ENCODE assay signal across 15 cellular contexts in genomic region chr9:136913701-136914438, GRCh38. TPM values are rescaled to one million over a fixed set of nuclear protein-coding genes. Genes with fewer than 3 reads are reported as not detected.
A peak's percentile ranks its signal among the peaks of the same experiment; 100 is the strongest.
DNase-seq lines count a peak whose midpoint lies in the region; ATAC-seq lines count a peak whose summit lies in the region.
"Had no signal": no experiment of that assay in that cellular context is flagged by ENCODE, and none has a peak within 500 bp of the region (broad histone marks: within the 10 kb centered on the region; RNA-seq: fewer than 3 reads in every experiment).

No MANE protein-coding gene starts in this region.

- peak overlapping the region; percentile 44 for H3K27ac Mint-ChIP-seq in activated T-cell treated with anti-CD3 and anti-CD28 coated beads, Interleukin-2, amount 50 U/mL, for 24 hours
- H3K27ac Mint-ChIP-seq in activated T-helper 17 cell treated with anti-CD3 and anti-CD28 coated beads, Interleukin-2, amount 50 U/mL, for 72 hours, result peak overlapping the region; percentile 38

- no peak overlapping the region for H4K91ac ChIP-seq in neuronal stem cell (ENCODE audit: low read depth, low read length, poor library complexity)

- H2AK5ac ChIP-seq in neuronal stem cell (ENCODE audit: low read depth, low read length), result no peak overlapping the region

- no peak overlapping the region for H3K18ac ChIP-seq in neuronal stem cell (ENCODE audit: low read length)

- in situ Hi-C loops in KBM-7 (cut with MboI; ENCODE audit: low pct_unique_long_range_greater_than_20kb, low sequenced_read_pairs), result no loop called here

- H3K27me3 Mint-ChIP-seq in activated T-cell treated with anti-CD3 and anti-CD28 coated beads, Interleukin-2, amount 50 U/mL, for 24 hours, result no peaks in the 10 kb centered on the region
- H3K27me3 Mint-ChIP-seq in activated T-helper 17 cell treated with anti-CD3 and anti-CD28 coated beads, Interleukin-2, amount 50 U/mL, for 72 hours, result no peaks in the 10 kb centered on the region
- H3K27me3 Mint-ChIP-seq: CD4-positive, CD25-positive, alpha-beta regulatory T cell had no signal

- peak overlapping the region; percentile 30 for H3K9ac ChIP-seq in neuronal stem cell (ENCODE audit: low read depth, low read length, poor library complexity)

- H3K23ac ChIP-seq in neuronal stem cell (ENCODE audit: low read depth, low read length, poor library complexity), result no peak overlapping the region

- no peak overlapping the region for H3K27ac ChIP-seq in neuronal stem cell (replicated peaks; ENCODE audit: low read length)

- no peak overlapping the region for H3K4me3 Mint-ChIP-seq in activated T-cell treated with anti-CD3 and anti-CD28 coated beads, Interleukin-2, amount 50 U/mL, for 24 hours
- H3K4me3 Mint-ChIP-seq in activated T-helper 17 cell treated with anti-CD3 and anti-CD28 coated beads, Interleukin-2, amount 50 U/mL, for 72 hours, result no peak overlapping the region
- H3K4me3 Mint-ChIP-seq: CD4-positive, CD25-positive, alpha-beta regulatory T cell had no signal

- H3K27me3 ChIP-seq in neuronal stem cell (ENCODE audit: control insufficient read depth in 3 of 3, insufficient read depth in 3 of 3, low read depth in 1 of 3, low read length in 3 of 3), result peaks cover 0 to 2% (median 0%) of the 10 kb centered on the region in 3 experiments

- H3K9me3 ChIP-seq in neuronal stem cell (replicated peaks in 1 of 2; ENCODE audit: control insufficient read depth in 2 of 2, insufficient read depth in 1 of 2, low read depth in 1 of 2, low read length in 2 of 2), result no peaks in the 10 kb centered on the region
- H3K9me3 ChIP-seq: A549 had no signal

- H3K36me3 ChIP-seq in neuronal stem cell (replicated peaks in 1 of 2; ENCODE audit: control insufficient read depth in 2 of 2, insufficient read depth in 2 of 2, low read length in 2 of 2), result peaks cover 38 to 89% of the 10 kb centered on the region in 2 donors

- H2BK5ac ChIP-seq in neuronal stem cell (ENCODE audit: low read length), result no peak overlapping the region

- H3K4ac ChIP-seq in neuronal stem cell (ENCODE audit: low read length), result no peak overlapping the region

- peaks cover 6% of the 10 kb centered on the region for H3K79me1 ChIP-seq in neuronal stem cell (ENCODE audit: low read depth, low read length)

- no peak overlapping the region for H2BK12ac ChIP-seq in neuronal stem cell (ENCODE audit: low read length)

- H3K4me3 ChIP-seq in neuronal stem cell (ENCODE audit: low read length in 2 of 2), result no peak overlapping the region
- H3K4me3 ChIP-seq: A549 had no signal

- no peak overlapping the region for H3K14ac ChIP-seq in neuronal stem cell (ENCODE audit: low read length)

- WGBS in neuronal stem cell (ENCODE audit: extremely low coverage in 2 of 2, insufficient read length in 2 of 2, insufficient replicate concordance in 1 of 2), 2 donors, result no CpG with 5 or more reads among the region's 17 CpGs

- DNase-seq in activated T-cell treated with anti-CD3 and anti-CD28 coated beads, Interleukin-2, amount 50 U/mL, for 24 hours, result no peak
- no peak for DNase-seq in activated T-cell treated with anti-CD3 and anti-CD28 coated beads, Interleukin-2, amount 50 U/mL, for 1 hour
- DNase-seq in neuronal stem cell (ENCODE audit: low spot score) (no peak), KBM-7 (no peak)
- DNase-seq in stimulated activated CD8-positive, alpha-beta memory T cell treated with anti-CD3 and anti-CD28 coated beads, Interleukin-4, amount 100 ng/mL, for 48 hours, result no peak
- DNase-seq: CD4-positive, CD25-positive, alpha-beta regulatory T cell; DMS53; GF-D8; IMR-90 had no signal

- peaks cover 11% of the 10 kb centered on the region for H3K4me1 Mint-ChIP-seq in activated T-cell treated with anti-CD3 and anti-CD28 coated beads, Interleukin-2, amount 50 U/mL, for 24 hours (ENCODE audit: low read depth)
- peaks cover 16% of the 10 kb centered on the region for H3K4me1 Mint-ChIP-seq in activated T-helper 17 cell treated with anti-CD3 and anti-CD28 coated beads, Interleukin-2, amount 50 U/mL, for 72 hours

- H2AFZ ChIP-seq in neuronal stem cell (ENCODE audit: low read length), result no peak overlapping the region

- no peak overlapping the region for H2BK15ac ChIP-seq in neuronal stem cell (ENCODE audit: low read length)

- ATAC-seq in activated T-helper 17 cell treated with anti-CD3 and anti-CD28 coated beads, Interleukin-2, amount 50 U/mL, for 72 hours (replicated peaks), result no peak
- ATAC-seq in GM21515 (IDR thresholded peaks at IDR 0.05; ENCODE audit: unreplicated experiment), result no peak
- ATAC-seq: A549, HCT116 had no signal

- H3K4me2 ChIP-seq in neuronal stem cell (ENCODE audit: insufficient read depth, low read length, poor library complexity, severe bottlenecking), result no peak overlapping the region
- H3K4me2 ChIP-seq: A549 had no signal

- no peaks in the 10 kb centered on the region for H3K4me1 ChIP-seq in neuronal stem cell (ENCODE audit: control insufficient read depth in 2 of 2, insufficient read depth in 1 of 2, low read depth in 1 of 2, low read length in 2 of 2)

- peak overlapping the region; percentile 76 for H2BK120ac ChIP-seq in neuronal stem cell (ENCODE audit: low read depth, low read length)

- H3K9me3 Mint-ChIP-seq in activated T-cell treated with anti-CD3 and anti-CD28 coated beads, Interleukin-2, amount 50 U/mL, for 24 hours, result no peaks in the 10 kb centered on the region
- H3K9me3 Mint-ChIP-seq in activated T-helper 17 cell treated with anti-CD3 and anti-CD28 coated beads, Interleukin-2, amount 50 U/mL, for 72 hours, result no peaks in the 10 kb centered on the region
- H3K9me3 Mint-ChIP-seq: CD4-positive, CD25-positive, alpha-beta regulatory T cell had no signal

- H3K36me3 Mint-ChIP-seq in activated T-cell treated with anti-CD3 and anti-CD28 coated beads, Interleukin-2, amount 50 U/mL, for 24 hours (ENCODE audit: low read depth), result peaks cover 91% of the 10 kb centered on the region
- peaks cover 97% of the 10 kb centered on the region for H3K36me3 Mint-ChIP-seq in activated T-helper 17 cell treated with anti-CD3 and anti-CD28 coated beads, Interleukin-2, amount 50 U/mL, for 72 hours (ENCODE audit: low read depth)

- H4K8ac ChIP-seq in neuronal stem cell (ENCODE audit: low read depth, low read length), result no peak overlapping the region

RNA-seq across cellular contexts. Expression of gene TRAF2, which starts 27.6 kb away (rescaled TPM):
- 10 to 100 TPM; 54.4 to 56.8 TPM for total RNA-seq in activated T-helper 17 cell treated with anti-CD3 and anti-CD28 coated beads, Interleukin-2, amount 50 U/mL, for 72 hours
- 11.3 TPM for polyA plus RNA-seq in neuronal stem cell (2013, experiment 1 of 2)
- 11.0 TPM for polyA plus RNA-seq in neuronal stem cell (2013, experiment 2 of 2)

RNA-seq across cellular contexts. Expression of gene FBXW5, which starts 30.7 kb away (rescaled TPM):
- total RNA-seq in activated T-helper 17 cell treated with anti-CD3 and anti-CD28 coated beads, Interleukin-2, amount 50 U/mL, for 72 hours, result 10 to 100 TPM; 91.0 to 99.2 TPM
- 33.3 TPM for polyA plus RNA-seq in neuronal stem cell (2013, experiment 1 of 2)
- polyA plus RNA-seq in neuronal stem cell (2013, experiment 2 of 2), result 31.2 TPM

RNA-seq across cellular contexts. Expression of gene C8G, which starts 31.2 kb away (rescaled TPM):
- total RNA-seq in activated T-helper 17 cell treated with anti-CD3 and anti-CD28 coated beads, Interleukin-2, amount 50 U/mL, for 72 hours, result 1 to 10 TPM in 1 of 2 donors, not detected in 1; 3.1 TPM
- polyA plus RNA-seq in neuronal stem cell (2013, experiment 1 of 2), result 0.31 TPM
- 0.22 TPM for polyA plus RNA-seq in neuronal stem cell (2013, experiment 2 of 2)
- total RNA-seq: H4, IMR-90 had no signal

RNA-seq across cellular contexts. Expression of gene LCN12, which starts 38.2 kb away (rescaled TPM):
- total RNA-seq in activated T-helper 17 cell treated with anti-CD3 and anti-CD28 coated beads, Interleukin-2, amount 50 U/mL, for 72 hours, result 1 to 10 TPM in 1 of 2 donors, under 1 TPM in 1; 0.54 to 2.4 TPM
- polyA plus RNA-seq in neuronal stem cell (2013, experiment 1 of 2), result 0.07 TPM
- polyA plus RNA-seq in neuronal stem cell (2013, experiment 2 of 2), result 0.12 TPM
- total RNA-seq: H4, IMR-90 had no signal
- polyA plus RNA-seq: AG04450; CD4-positive, CD25-positive, alpha-beta regulatory T cell had no signal

RNA-seq across cellular contexts. Expression of gene EDF1, which starts 47.8 kb away (rescaled TPM):
- total RNA-seq in activated T-helper 17 cell treated with anti-CD3 and anti-CD28 coated beads, Interleukin-2, amount 50 U/mL, for 72 hours, result 100 to 1,000 TPM; 221 to 265 TPM
- polyA plus RNA-seq in neuronal stem cell (2013, experiment 1 of 2), result 289 TPM
- polyA plus RNA-seq in neuronal stem cell (2013, experiment 2 of 2), result 288 TPM
